ENCODE assay signal across 14 cellular contexts in genomic region chr16:50502616-50503000, GRCh38.
"Had no signal": no experiment of that assay in that cellular context is flagged by ENCODE, and none has a peak within 500 bp of the region (broad histone marks: within the 10 kb centered on the region; RNA-seq: fewer than 3 reads in every experiment).

No MANE protein-coding gene starts in this region.

- H3K27ac ChIP-seq: cardiac muscle cell, suprapubic skin, upper lobe of left lung had no signal

- ATAC-seq: left ventricle myocardium superior; stimulated activated naive CD8-positive, alpha-beta T cell treated with anti-CD3 and anti-CD28 coated beads, Interleukin-15, Interleukin-2, amounts not matched to agents 100 U/mL and 50 U/mL, for 24 hours had no signal

- FAIRE-seq: frontal cortex, keratinocyte had no signal

- H3K4me3 ChIP-seq: cardiac muscle cell, suprapubic skin, upper lobe of left lung had no signal

- H3K36me3 ChIP-seq: cardiac muscle cell, suprapubic skin, upper lobe of left lung had no signal

- H3K27me3 ChIP-seq: suprapubic skin, upper lobe of left lung had no signal

- DNase-seq: activated CD4-positive, alpha-beta T cell treated with anti-CD3 and anti-CD28 coated beads, Interleukin-2, amount 50 U/mL, for 48 hours; activated CD4-positive, CD25-positive, alpha-beta regulatory T cell treated with anti-CD3 and anti-CD28 coated beads, Interleukin-2, amount 50 U/mL, for 72 hours; activated naive CD4-positive, alpha-beta T cell; effector CD4-positive, alpha-beta T cell; left ventricle myocardium superior; mesenchymal stem cell; nephron progenitor cell; stimulated activated CD4-positive, alpha-beta T cell treated with anti-CD3 and anti-CD28 coated beads, Interleukin-12 subunit alpha, Interleukin-12 subunit beta, amount 100 ng/mL, for 4 hours; stimulated activated naive CD8-positive, alpha-beta T cell treated with anti-CD3 and anti-CD28 coated beads, Interleukin-15, Interleukin-2, amounts not matched to agents 100 U/mL and 50 U/mL, for 24 hours; upper lobe of left lung had no signal

- H3K4me1 ChIP-seq: suprapubic skin, upper lobe of left lung had no signal

- H3K9me3 ChIP-seq: suprapubic skin, upper lobe of left lung had no signal
